Comparison of ENCODE assay signal across 10 cellular contexts in genomic region chr6:100617633-100618348, GRCh38.
DNase-seq lines count a peak whose midpoint lies in the region; ATAC-seq and TF ChIP-seq lines count a peak whose summit lies in the region.
"Had no signal": no experiment of that assay in that cellular context is flagged by ENCODE, and none has a peak within 500 bp of the region (broad histone marks: within the 10 kb centered on the region; RNA-seq: fewer than 3 reads in every experiment).

No MANE protein-coding gene starts in this region.

- H3K4me3 ChIP-seq in mesenchymal stem cell (ENCODE audit: insufficient read depth in 1 of 2, low read depth in 1 of 2, low read length in 2 of 2) (no peak overlapping the region), left ventricle myocardium inferior (no peak overlapping the region)

- H3K4me1 ChIP-seq in mesenchymal stem cell (ENCODE audit: control insufficient read depth, insufficient read depth, low read depth, low read length) (no peaks in the 10 kb centered on the region), left ventricle myocardium inferior (no peaks in the 10 kb centered on the region)

- H3K23ac ChIP-seq in mesenchymal stem cell (ENCODE audit: low read length in 2 of 2): no peak overlapping the region

- H2BK12ac ChIP-seq in mesenchymal stem cell (ENCODE audit: low read length in 2 of 2): no peak overlapping the region

- H3K14ac ChIP-seq in mesenchymal stem cell (ENCODE audit: low read length in 2 of 2): no peak overlapping the region

- H3K4me2 ChIP-seq in mesenchymal stem cell (ENCODE audit: low read length, poor library complexity, severe bottlenecking): no peak overlapping the region

- H2AK5ac ChIP-seq in mesenchymal stem cell (ENCODE audit: low read length, severe bottlenecking): no peak overlapping the region

- no peak overlapping the region for H2BK15ac ChIP-seq in mesenchymal stem cell (ENCODE audit: low read depth, poor library complexity, severe bottlenecking)

- WGBS in mesenchymal stem cell: 98% methylated on average over 4 of the region's 4 CpGs

- H3K9ac ChIP-seq in mesenchymal stem cell (ENCODE audit: low read length): no peak overlapping the region

- no peak overlapping the region for H4K91ac ChIP-seq in mesenchymal stem cell (ENCODE audit: low read length)

- H3K27me3 ChIP-seq in mesenchymal stem cell (ENCODE audit: control insufficient read depth in 1 of 2, insufficient read depth in 1 of 2, low read length in 2 of 2) (no peaks in the 10 kb centered on the region), left ventricle myocardium inferior (ENCODE audit: low read depth) (no peaks in the 10 kb centered on the region)

- intact Hi-C loops in left ventricle myocardium inferior (cut with micrococcal nuclease): no loop called here

- DNase-seq in OCI-M1 (lab: John Stamatoyannopoulos, UW): peak; percentile 31
- peak; percentile 45 for DNase-seq in mesenchymal stem cell
- DNase-seq in left ventricle myocardium inferior: no peak
- no peak for DNase-seq in foreskin melanocyte
- no peak for DNase-seq in central memory CD4-positive, alpha-beta T cell
- DNase-seq in NCI-H1930 (lab: John Stamatoyannopoulos, UW): no peak
- DNase-seq: effector memory CD8-positive, alpha-beta T cell; left colon had no signal

- H3K9me3 ChIP-seq in mesenchymal stem cell (ENCODE audit: control insufficient read depth, low read length): peaks cover 7% of the 10 kb centered on the region
- peaks cover 15% of the 10 kb centered on the region for H3K9me3 ChIP-seq in left ventricle myocardium inferior (replicated peaks)

- H3K4ac ChIP-seq in mesenchymal stem cell (ENCODE audit: low read depth in 1 of 2, low read length in 2 of 2): no peak overlapping the region

- no peak overlapping the region for H3K18ac ChIP-seq in mesenchymal stem cell (ENCODE audit: low read depth in 1 of 2, low read length in 2 of 2)

- peaks cover 8% of the 10 kb centered on the region for H3K79me1 ChIP-seq in mesenchymal stem cell (replicated peaks; ENCODE audit: low read length, poor library complexity, severe bottlenecking)

- H2BK5ac ChIP-seq in mesenchymal stem cell (ENCODE audit: low read depth, low read length, poor library complexity, severe bottlenecking): no peak overlapping the region

- ATAC-seq in GM19351 (IDR thresholded peaks at IDR 0.05; ENCODE audit: unreplicated experiment) (peak; percentile 64), HG03025 (IDR thresholded peaks at IDR 0.05; ENCODE audit: low FRiP score, unreplicated experiment) (peak; percentile 72)
- ATAC-seq: effector memory CD8-positive, alpha-beta T cell; left colon had no signal

- no peak overlapping the region for H3K27ac ChIP-seq in mesenchymal stem cell (ENCODE audit: low read length, poor library complexity, severe bottlenecking)
- no peak overlapping the region for H3K27ac ChIP-seq in left ventricle myocardium inferior (replicated peaks)

- no peak overlapping the region for H4K8ac ChIP-seq in mesenchymal stem cell (ENCODE audit: low read length)

- H3K36me3 ChIP-seq in mesenchymal stem cell (ENCODE audit: control insufficient read depth in 1 of 2, insufficient read depth in 2 of 2, low read depth in 1 of 2, low read length in 2 of 2) (peaks cover 5 to 49% of the 10 kb centered on the region in 2 experiments), left ventricle myocardium inferior (peaks cover 35% of the 10 kb centered on the region)

- H2AFZ ChIP-seq in mesenchymal stem cell (ENCODE audit: low read depth, low read length): no peak overlapping the region

- H2BK120ac ChIP-seq in mesenchymal stem cell (ENCODE audit: low read depth, low read length): no peak overlapping the region

- TF ChIP-seq CTCF in left ventricle myocardium inferior (IDR thresholded peaks at IDR 0.05; ENCODE audit: borderline replicate concordance): no peak

Comparison
In these comparisons a context has a peak if more than half of its experiments do, and no peak if none do; other contexts are left out.
1. DNase-seq: peak in OCI-M1 (single experiment) and mesenchymal stem cell (single experiment); none in left ventricle myocardium inferior (single experiment), foreskin melanocyte (single experiment), central memory CD4-positive, alpha-beta T cell (single experiment) and NCI-H1930 (0 of 2).